16 cellular contexts compared by ENCODE assay signal in the genomic region with DNA sequence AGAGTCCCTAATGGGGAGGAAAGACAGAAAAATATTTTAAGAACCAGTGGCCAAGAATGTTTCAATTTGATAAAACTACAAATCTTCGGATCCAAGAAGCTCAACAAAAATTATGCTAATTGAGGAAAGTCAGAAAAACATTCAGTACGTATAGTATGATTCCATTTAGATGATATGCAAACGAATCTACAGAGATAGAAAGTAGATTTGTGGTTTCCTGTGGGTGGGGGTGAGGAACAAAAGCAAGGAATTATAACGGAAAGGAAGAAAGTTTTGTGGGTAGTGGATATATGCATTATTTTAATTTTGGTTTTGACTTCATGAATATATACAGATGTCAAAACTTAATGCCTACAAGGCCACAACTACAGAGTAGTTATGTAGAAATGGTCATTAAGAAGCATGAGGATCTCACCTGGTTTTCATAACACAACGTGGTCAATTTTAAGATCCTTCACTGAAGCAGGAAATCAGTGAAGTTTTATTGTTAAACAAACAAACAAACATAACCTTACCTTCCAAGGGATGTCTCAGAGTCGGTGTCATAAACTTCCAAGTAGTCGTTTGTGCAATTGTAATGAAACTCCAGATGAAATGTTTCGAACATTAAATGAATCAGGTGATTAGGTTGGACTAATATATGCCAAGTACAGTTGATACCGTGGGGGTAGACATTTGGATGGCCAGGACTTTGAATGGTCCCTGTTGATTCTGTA.
A peak's percentile ranks its signal among the peaks of the same experiment; 100 is the strongest.
DNase-seq lines count a peak whose midpoint lies in the region; ATAC-seq and TF ChIP-seq lines count a peak whose summit lies in the region.
"Had no signal": no experiment of that assay in that cellular context is flagged by ENCODE, and none has a peak within 500 bp of the region (broad histone marks: within the 10 kb centered on the region; RNA-seq: fewer than 3 reads in every experiment).

No MANE protein-coding gene starts in this region.

- no peaks in the 10 kb centered on the region for H3K9me3 Mint-ChIP-seq in activated naive CD4-positive, alpha-beta T cell treated with anti-CD3 and anti-CD28 coated beads, Interleukin-2, amount 50 U/mL, for 24 hours
- no peaks in the 10 kb centered on the region for H3K9me3 Mint-ChIP-seq in stimulated activated naive CD8-positive, alpha-beta T cell treated with anti-CD3 and anti-CD28 coated beads, Interleukin-15, amount 100 ng/mL, for 72 hours

- H3K27me3 Mint-ChIP-seq in activated naive CD4-positive, alpha-beta T cell treated with anti-CD3 and anti-CD28 coated beads, Interleukin-2, amount 50 U/mL, for 24 hours, result no peaks in the 10 kb centered on the region
- no peaks in the 10 kb centered on the region for H3K27me3 Mint-ChIP-seq in stimulated activated naive CD8-positive, alpha-beta T cell treated with anti-CD3 and anti-CD28 coated beads, Interleukin-15, amount 100 ng/mL, for 72 hours

- peak overlapping the region; percentile 9 for H3K27ac Mint-ChIP-seq in activated naive CD4-positive, alpha-beta T cell treated with anti-CD3 and anti-CD28 coated beads, Interleukin-2, amount 50 U/mL, for 24 hours
- no peak overlapping the region for H3K27ac Mint-ChIP-seq in stimulated activated naive CD8-positive, alpha-beta T cell treated with anti-CD3 and anti-CD28 coated beads, Interleukin-15, amount 100 ng/mL, for 72 hours

- no peaks in the 10 kb centered on the region for H3K36me3 ChIP-seq in SK-N-MC (ENCODE audit: insufficient read depth, low read length)
- no peaks in the 10 kb centered on the region for H3K36me3 ChIP-seq in upper lobe of right lung
- H3K36me3 ChIP-seq: neutrophil, SJSA1 had no signal

- peaks cover 30% of the 10 kb centered on the region for H3K4me1 Mint-ChIP-seq in activated naive CD4-positive, alpha-beta T cell treated with anti-CD3 and anti-CD28 coated beads, Interleukin-2, amount 50 U/mL, for 24 hours
- H3K4me1 Mint-ChIP-seq in stimulated activated naive CD8-positive, alpha-beta T cell treated with anti-CD3 and anti-CD28 coated beads, Interleukin-15, amount 100 ng/mL, for 72 hours, result peaks cover 31% of the 10 kb centered on the region

- peak overlapping the region; percentile 2 for H3K4me3 Mint-ChIP-seq in activated naive CD4-positive, alpha-beta T cell treated with anti-CD3 and anti-CD28 coated beads, Interleukin-2, amount 50 U/mL, for 24 hours
- peak overlapping the region; percentile 45 to 50 for H3K4me3 Mint-ChIP-seq in stimulated activated naive CD8-positive, alpha-beta T cell treated with anti-CD3 and anti-CD28 coated beads, Interleukin-15, amount 100 ng/mL, for 72 hours

- peaks cover 36% of the 10 kb centered on the region for H3K36me3 Mint-ChIP-seq in activated naive CD4-positive, alpha-beta T cell treated with anti-CD3 and anti-CD28 coated beads, Interleukin-2, amount 50 U/mL, for 24 hours

- H3K9me3 ChIP-seq in SK-N-MC (ENCODE audit: low read depth, low read length), result no peaks in the 10 kb centered on the region; the same call in 1 of the 2 replicates
- H3K9me3 ChIP-seq in upper lobe of right lung, result no peaks in the 10 kb centered on the region
- H3K9me3 ChIP-seq: neutrophil, SJSA1 had no signal

- no peak for ATAC-seq in stimulated activated naive CD8-positive, alpha-beta T cell treated with anti-CD3 and anti-CD28 coated beads, Interleukin-15, amount 100 ng/mL, for 72 hours
- ATAC-seq in upper lobe of right lung (no peak), GM18511 (IDR thresholded peaks at IDR 0.05; ENCODE audit: unreplicated experiment) (no peak)

- intact Hi-C loops in upper lobe of right lung (cut with DNase I), result no loop called here

- H3K27ac ChIP-seq in SK-N-MC, result peak overlapping the region; percentile 94
- no peak overlapping the region for H3K27ac ChIP-seq in upper lobe of right lung
- H3K27ac ChIP-seq: dorsolateral prefrontal cortex, neutrophil, SJSA1 had no signal

- H3K4me3 ChIP-seq in SK-N-MC (peak overlapping the region; percentile 66), upper lobe of right lung (no peak overlapping the region)
- H3K4me3 ChIP-seq: dorsolateral prefrontal cortex, SJSA1 had no signal

- no peak for TF ChIP-seq CTCF in upper lobe of right lung (IDR thresholded peaks at IDR 0.05)

- H3K4me1 ChIP-seq in upper lobe of right lung, result peaks cover 4% of the 10 kb centered on the region

- H3K9ac ChIP-seq in SK-N-MC (ENCODE audit: insufficient read length), result no peak overlapping the region

- no peaks in the 10 kb centered on the region for H3K27me3 ChIP-seq in upper lobe of right lung
- H3K27me3 ChIP-seq: dorsolateral prefrontal cortex, neutrophil, SJSA1 had no signal

- no peak for DNase-seq in activated naive CD4-positive, alpha-beta T cell (lab: John Stamatoyannopoulos, UW)
- DNase-seq in SK-N-MC (ENCODE audit: low read depth, low spot score) (peak; percentile 86), dedifferentiated amniotic fluid mesenchymal stem cell (ENCODE audit: extremely low spot score) (peak; percentile 26), upper lobe of right lung (no peak)
- DNase-seq in stimulated activated naive CD8-positive, alpha-beta T cell treated with anti-CD3 and anti-CD28 coated beads, Interleukin-15, amount 100 ng/mL, for 72 hours, result no peak
- DNase-seq in stimulated activated CD4-positive, alpha-beta T cell treated with anti-CD3 and anti-CD28 coated beads, Interleukin-4, amount 100 ng/mL, for 4 hours, result no peak
- DNase-seq: dorsolateral prefrontal cortex, H7, kidney, mesenchymal stem cell, NCI-H2029 treated with DMSO at 0.1 percent for 48 hours, NCI-H524 treated with DMSO at 0.1 percent for 48 hours had no signal

Comparison
In these comparisons a context has a peak if more than half of its experiments do, and no peak if none do; other contexts are left out.
1. DNase-seq: peak in SK-N-MC (single experiment) and dedifferentiated amniotic fluid mesenchymal stem cell (single experiment); none in activated naive CD4-positive, alpha-beta T cell (0 of 4), stimulated activated naive CD8-positive, alpha-beta T cell treated with anti-CD3 and anti-CD28 coated beads, Interleukin-15, amount 100 ng/mL, for 72 hours (0 of 2), upper lobe of right lung (single experiment) and stimulated activated CD4-positive, alpha-beta T cell treated with anti-CD3 and anti-CD28 coated beads, Interleukin-4, amount 100 ng/mL, for 4 hours (0 of 2).